ENCODE assay signal across 8 cellular contexts in the genomic region with DNA sequence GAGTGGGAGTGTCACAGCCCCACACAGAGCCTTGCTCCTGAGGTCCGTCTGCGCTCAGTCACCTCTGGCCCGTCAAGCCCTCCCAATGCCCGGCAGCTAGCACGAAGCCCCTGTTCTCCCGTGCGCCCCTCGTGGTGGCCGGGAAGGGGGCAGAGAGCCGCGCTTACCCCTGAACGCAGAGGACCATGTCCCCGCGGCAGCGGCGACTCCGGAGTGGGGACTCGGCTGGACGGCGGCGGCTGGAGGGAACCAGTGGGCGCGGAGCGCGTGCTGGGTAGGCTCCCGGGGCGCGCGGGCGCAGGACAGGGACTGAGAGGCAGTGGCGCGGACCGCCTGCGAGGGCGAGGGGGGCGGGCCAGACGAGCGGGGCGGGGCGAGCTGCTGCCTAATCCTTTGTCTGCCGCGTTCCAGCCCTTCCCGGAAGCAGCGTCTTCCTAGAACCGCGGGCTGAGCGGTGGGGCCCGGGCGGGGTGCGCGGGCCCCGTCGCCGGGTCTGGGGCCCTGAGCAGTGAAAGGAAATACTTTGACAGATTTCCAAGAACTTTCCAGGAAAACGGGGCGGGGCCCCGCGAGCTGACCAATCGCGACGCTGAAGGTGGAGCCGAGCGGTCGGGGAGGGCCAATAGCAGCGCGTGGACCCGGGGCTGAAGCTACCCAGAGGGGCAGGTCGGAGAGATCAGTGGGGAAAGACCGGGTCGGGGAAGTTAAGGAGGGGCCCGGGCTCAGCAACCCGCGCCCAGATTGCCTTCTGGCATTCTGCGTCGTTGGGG. TPM values are rescaled to one million over a fixed set of nuclear protein-coding genes. Genes with fewer than 3 reads are reported as not detected.
A peak's percentile ranks its signal among the peaks of the same experiment; 100 is the strongest.
DNase-seq lines count a peak whose midpoint lies in the region; ATAC-seq and TF ChIP-seq lines count a peak whose summit lies in the region.

A gene with protein sequence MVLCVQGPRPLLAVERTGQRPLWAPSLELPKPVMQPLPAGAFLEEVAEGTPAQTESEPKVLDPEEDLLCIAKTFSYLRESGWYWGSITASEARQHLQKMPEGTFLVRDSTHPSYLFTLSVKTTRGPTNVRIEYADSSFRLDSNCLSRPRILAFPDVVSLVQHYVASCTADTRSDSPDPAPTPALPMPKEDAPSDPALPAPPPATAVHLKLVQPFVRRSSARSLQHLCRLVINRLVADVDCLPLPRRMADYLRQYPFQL (minus strand): TSS at position 311 of the 770 bp plus-strand sequence. CDS start 124 bp downstream, at position 187.

- peak; percentile 49 for DNase-seq in DMS53 treated with DMSO at 0.1 percent for 48 hours (lab: John Stamatoyannopoulos, UW; ENCODE audit: unreplicated experiment)
- DNase-seq in HuH-7 (ENCODE audit: low spot score), result peak; percentile 96
- peak; percentile 99 for DNase-seq in activated T-cell treated with anti-CD3 and anti-CD28 coated beads, Interleukin-2, amount 50 U/mL, for 24 hours
- DNase-seq in myocyte (ENCODE audit: low read depth), result peak; percentile 94
- DNase-seq in stimulated activated CD8-positive, alpha-beta memory T cell treated with anti-CD3 and anti-CD28 coated beads, Interleukin-7, amount 100 ng/mL, for 48 hours (ENCODE audit: extremely low read depth in 1 of 2, low read depth in 1 of 2), result peak; percentile 98

- H3K4me3 Mint-ChIP-seq in activated T-cell treated with anti-CD3 and anti-CD28 coated beads, Interleukin-2, amount 50 U/mL, for 24 hours, result peak within 1 kb of the TSS; percentile 99

- no peaks in the 10 kb centered on the region for H3K9me3 Mint-ChIP-seq in activated T-cell treated with anti-CD3 and anti-CD28 coated beads, Interleukin-2, amount 50 U/mL, for 24 hours

- H3K27ac Mint-ChIP-seq in activated T-cell treated with anti-CD3 and anti-CD28 coated beads, Interleukin-2, amount 50 U/mL, for 24 hours, result peak within 1 kb of the TSS; percentile 100

- H3K36me3 Mint-ChIP-seq in activated T-cell treated with anti-CD3 and anti-CD28 coated beads, Interleukin-2, amount 50 U/mL, for 24 hours (ENCODE audit: low read depth), result peaks cover 85% of the 10 kb centered on the region

- ATAC-seq in GM21515 (IDR thresholded peaks at IDR 0.05; ENCODE audit: unreplicated experiment) (peak; percentile 67), esophagus mucosa (peak; percentile 76)

- no peaks in the 10 kb centered on the region for H3K27me3 Mint-ChIP-seq in activated T-cell treated with anti-CD3 and anti-CD28 coated beads, Interleukin-2, amount 50 U/mL, for 24 hours

- H3K4me1 Mint-ChIP-seq in activated T-cell treated with anti-CD3 and anti-CD28 coated beads, Interleukin-2, amount 50 U/mL, for 24 hours (ENCODE audit: low read depth), result peaks cover 40% of the 10 kb centered on the region

TF ChIP-seq in PFSK-1, 5 proteins besides CTCF, POLR2A, EP300 and RAD21:
- TF ChIP-seq TAF1 (IDR thresholded peaks at IDR 0.05; ENCODE audit: borderline replicate concordance, insufficient read depth, low read length) (0 out of 2 replicates have a peak, but pooled peaks have one; percentile 41), SIN3A (IDR thresholded peaks at IDR 0.05; ENCODE audit: borderline replicate concordance, insufficient read depth, low read length) (no peak), POLR2AphosphoS5 (IDR thresholded peaks at IDR 0.05; ENCODE audit: low read depth, low read length) (peak; percentile 60; the same call in 1 of the 2 replicates)
- TF ChIP-seq, protein P1, sequence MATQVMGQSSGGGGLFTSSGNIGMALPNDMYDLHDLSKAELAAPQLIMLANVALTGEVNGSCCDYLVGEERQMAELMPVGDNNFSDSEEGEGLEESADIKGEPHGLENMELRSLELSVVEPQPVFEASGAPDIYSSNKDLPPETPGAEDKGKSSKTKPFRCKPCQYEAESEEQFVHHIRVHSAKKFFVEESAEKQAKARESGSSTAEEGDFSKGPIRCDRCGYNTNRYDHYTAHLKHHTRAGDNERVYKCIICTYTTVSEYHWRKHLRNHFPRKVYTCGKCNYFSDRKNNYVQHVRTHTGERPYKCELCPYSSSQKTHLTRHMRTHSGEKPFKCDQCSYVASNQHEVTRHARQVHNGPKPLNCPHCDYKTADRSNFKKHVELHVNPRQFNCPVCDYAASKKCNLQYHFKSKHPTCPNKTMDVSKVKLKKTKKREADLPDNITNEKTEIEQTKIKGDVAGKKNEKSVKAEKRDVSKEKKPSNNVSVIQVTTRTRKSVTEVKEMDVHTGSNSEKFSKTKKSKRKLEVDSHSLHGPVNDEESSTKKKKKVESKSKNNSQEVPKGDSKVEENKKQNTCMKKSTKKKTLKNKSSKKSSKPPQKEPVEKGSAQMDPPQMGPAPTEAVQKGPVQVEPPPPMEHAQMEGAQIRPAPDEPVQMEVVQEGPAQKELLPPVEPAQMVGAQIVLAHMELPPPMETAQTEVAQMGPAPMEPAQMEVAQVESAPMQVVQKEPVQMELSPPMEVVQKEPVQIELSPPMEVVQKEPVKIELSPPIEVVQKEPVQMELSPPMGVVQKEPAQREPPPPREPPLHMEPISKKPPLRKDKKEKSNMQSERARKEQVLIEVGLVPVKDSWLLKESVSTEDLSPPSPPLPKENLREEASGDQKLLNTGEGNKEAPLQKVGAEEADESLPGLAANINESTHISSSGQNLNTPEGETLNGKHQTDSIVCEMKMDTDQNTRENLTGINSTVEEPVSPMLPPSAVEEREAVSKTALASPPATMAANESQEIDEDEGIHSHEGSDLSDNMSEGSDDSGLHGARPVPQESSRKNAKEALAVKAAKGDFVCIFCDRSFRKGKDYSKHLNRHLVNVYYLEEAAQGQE (IDR thresholded peaks at IDR 0.05; ENCODE audit: insufficient read depth in 1 of 2, low read depth in 2 of 2, low read length in 2 of 2), result no peak
TF ChIP-seq in PFSK-1: peak in this region for 2.

RNA-seq across cellular contexts. Expression of the gene that starts here (rescaled TPM):
- polyA plus RNA-seq in PFSK-1 (2012; ENCODE audit: insufficient read length, low read depth), result 14.0 TPM
- total RNA-seq in esophagus mucosa (4.8 TPM), myocyte (0.10 and 0.35 TPM in 2 replicates)
- 0.43 TPM for polyA plus RNA-seq in myocyte (2012)

Comparison
In these comparisons a context has a peak if more than half of its experiments do, and no peak if none do; other contexts are left out.
1. Peak in every context shown above with its lines: DNase-seq and ATAC-seq.
2. Peak in DNase-seq in myocyte; RNA of the gene not detected or under 1 TPM.
3. DNase-seq: peak in every context shown above with its lines; median percentile 99 in activated T-cell treated with anti-CD3 and anti-CD28 coated beads, Interleukin-2, amount 50 U/mL, for 24 hours; 98 in stimulated activated CD8-positive, alpha-beta memory T cell treated with anti-CD3 and anti-CD28 coated beads, Interleukin-7, amount 100 ng/mL, for 48 hours; 96 in HuH-7; 94 in myocyte; 49 in DMS53 treated with DMSO at 0.1 percent for 48 hours.